10 cellular contexts compared by ENCODE assay signal in genomic region chr7:155300641-155301452, GRCh38. TPM values are rescaled to one million over a fixed set of nuclear protein-coding genes. Genes with fewer than 3 reads are reported as not detected.
DNase-seq lines count a peak whose midpoint lies in the region; ATAC-seq, FAIRE-seq and TF ChIP-seq lines count a peak whose summit lies in the region.
"Had no signal": no experiment of that assay in that cellular context is flagged by ENCODE, and none has a peak within 500 bp of the region (broad histone marks: within the 10 kb centered on the region; RNA-seq: fewer than 3 reads in every experiment).

No MANE protein-coding gene starts in this region.

- H3K9me3 ChIP-seq in A549 = no peaks in the 10 kb centered on the region
- H3K9me3 ChIP-seq in HUES64 (ENCODE audit: insufficient read depth, low read depth, low read length) = no peaks in the 10 kb centered on the region
- H3K9me3 ChIP-seq in GM12878 (replicated peaks; ENCODE audit: control insufficient read depth, insufficient read depth, low read length) = no peaks in the 10 kb centered on the region
- peaks cover 0 to 4% of the 10 kb centered on the region in 2 donors for H3K9me3 ChIP-seq in lung (ENCODE audit: control insufficient read depth in 2 of 2, insufficient read depth in 1 of 2, low read length in 1 of 2)

- RAD21 ChIA-PET in GM12878 (lab: Charles Lee; ENCODE audit: unreplicated experiment) = interaction anchor here (0.9 to 2.0 kb wide), 2 partner anchors 44 to 95 kb away, joined by 3 to 4 read pairs; no protein-coding TSS in a partner anchor

- DNase-seq in A549 (ENCODE audit: low read depth in 1 of 2, low spot score in 1 of 2) (no peak), GM12878 (ENCODE audit: low read depth, low spot score) (no peak), lung (ENCODE audit: low spot score) (no peak), HuH-7 (ENCODE audit: low spot score) (no peak), D721Med (ENCODE audit: insufficient read length, low spot score) (no peak)
- DNase-seq: DMS 273 treated with DMSO at 0.1 percent for 48 hours, NCI-H1092 had no signal

- in situ Hi-C loops in GM12878 (cut with MboI) = no loop called here

- no peak overlapping the region for H3K27ac ChIP-seq in A549
- H3K27ac ChIP-seq in HUES64 (ENCODE audit: low read depth, low read length) = no peak overlapping the region
- H3K27ac ChIP-seq in GM12878 (ENCODE audit: control insufficient read depth, insufficient read depth) = 0 out of 2 replicates have a peak overlapping the region, but pooled peaks have one; percentile 63
- H3K27ac ChIP-seq in lung (ENCODE audit: low read depth in 1 of 2, low read length in 1 of 2) = peak overlapping the region in 1 of 2 donors; percentile 46

- H3K4me1 ChIP-seq in A549 = peaks cover 23% of the 10 kb centered on the region
- peaks cover 26% of the 10 kb centered on the region for H3K4me1 ChIP-seq in HUES64 (ENCODE audit: insufficient read depth, low read length)
- H3K4me1 ChIP-seq in GM12878 (ENCODE audit: control insufficient read depth, insufficient read depth, low read length) = peaks cover 6% of the 10 kb centered on the region
- H3K4me1 ChIP-seq in lung (ENCODE audit: control insufficient read depth in 2 of 2, insufficient read depth in 2 of 2, low read length in 2 of 2) = peaks cover 5 to 14% of the 10 kb centered on the region in 2 donors

- TF ChIP-seq POLR2A in A549 (IDR thresholded peaks at IDR 0.05; ENCODE audit: low read length) = no peak
- TF ChIP-seq POLR2A in GM12878 (IDR thresholded peaks at IDR 0.05; ENCODE audit: low read depth, low read length) = peak; percentile 56

- H3K79me2 ChIP-seq in GM12878 (ENCODE audit: control insufficient read depth, insufficient read depth, low read length) = peaks cover 58% of the 10 kb centered on the region

- H3K4me3 ChIP-seq in A549 (no peak overlapping the region), HUES64 (ENCODE audit: low read length) (peak overlapping the region; percentile 68; the same call in 1 of the 2 replicates), GM12878 (peak overlapping the region; percentile 94), lung (peak overlapping the region; percentile 22)

- WGBS in A549 (ENCODE audit: missing lambda C conversion rate) = 69% methylated on average over 11 of the region's 11 CpGs
- WGBS in HUES64 = 92% methylated on average over 11 of the region's 11 CpGs
- WGBS in GM12878 (ENCODE audit: insufficient coverage, insufficient replicate concordance, low lambda C conversion rate, missing lambda C conversion rate) = 55% methylated on average over 10 of the region's 11 CpGs
- 59 to 78% methylated on average over 11 of the region's 11 CpGs for WGBS in lung, 2 donors

- POLR2A ChIA-PET in A549 (lab: Yijun Ruan, JAX) (no interaction called here), GM12878 (lab: Charles Lee) (no interaction called here)

- peak overlapping the region; percentile 99; the same call in 1 of the 3 replicates for H3K4me2 ChIP-seq in A549
- peak overlapping the region; percentile 88 for H3K4me2 ChIP-seq in GM12878 (ENCODE audit: control insufficient read depth, insufficient read depth)

- H3K36me3 ChIP-seq in HUES64 (ENCODE audit: insufficient read depth, low read length) = peaks cover 64% of the 10 kb centered on the region
- peaks cover 10 to 31% of the 10 kb centered on the region in 2 experiments for H3K36me3 ChIP-seq in GM12878 (ENCODE audit: control insufficient read depth in 2 of 2, insufficient read depth in 2 of 2, low read length in 1 of 2)
- peaks cover 0 to 14% of the 10 kb centered on the region in 2 donors for H3K36me3 ChIP-seq in lung (ENCODE audit: control insufficient read depth in 2 of 2, insufficient read depth in 2 of 2, low read length in 2 of 2)

- TF ChIP-seq EP300 in A549 (IDR thresholded peaks at IDR 0.05) (no peak), GM12878 (IDR thresholded peaks at IDR 0.05; ENCODE audit: borderline replicate concordance in 1 of 2, control insufficient read depth in 1 of 2, low read depth in 2 of 2, low read length in 2 of 2) (no peak)

- H2AFZ ChIP-seq in GM12878 (ENCODE audit: control insufficient read depth, low read depth, low read length) = no peak overlapping the region

- H4K20me1 ChIP-seq in GM12878 (ENCODE audit: control insufficient read depth, insufficient read depth) = peaks cover 4% of the 10 kb centered on the region; the same call in 1 of the 2 replicates

- TF ChIP-seq RAD21 in A549 (conservative IDR thresholded peaks at IDR 0.05 in 1 of 2, IDR thresholded peaks at IDR 0.05 in 1 of 2) (no peak), GM12878 (IDR thresholded peaks at IDR 0.05; ENCODE audit: insufficient read depth, low read depth, low read length) (no peak)

- CTCF ChIA-PET in A549 (lab: Yijun Ruan, JAX) = interaction anchor here (1.3 to 3.5 kb wide), 2 partner anchors 44 to 374 kb away, joined by 3 to 15 read pairs; no protein-coding TSS in a partner anchor
- CTCF ChIA-PET in GM12878 (lab: Yijun Ruan, JAX) = interaction anchor here (1.1 to 2.5 kb wide), 4 partner anchors 12 to 373 kb away, joined by 3 to 23 read pairs (median 5); no protein-coding TSS in a partner anchor

- H3K9ac ChIP-seq in HUES64 (ENCODE audit: low read depth, low read length) (no peak overlapping the region), GM12878 (ENCODE audit: control insufficient read depth, insufficient read depth, low read length) (peak overlapping the region; percentile 58)

- no TSS peak for BruUV-seq in GM12878 (replicated peaks; lab: Mats Ljungman, UMichigan)

- no peak for TF ChIP-seq CTCF in A549 (IDR thresholded peaks at IDR 0.05)
- no peak for TF ChIP-seq CTCF in GM12878 (IDR thresholded peaks at IDR 0.05 in 2 of 3, conservative IDR thresholded peaks at IDR 0.05 in 1 of 3; ENCODE audit: control insufficient read depth in 2 of 3, extremely low read depth in 1 of 3, insufficient read depth in 1 of 3, low read depth in 3 of 3, low read length in 3 of 3)
- no peak for TF ChIP-seq CTCF in lung (IDR thresholded peaks at IDR 0.05; ENCODE audit: control extremely low read depth, extremely low read depth)
- TF ChIP-seq CTCF in D721Med (IDR thresholded peaks at IDR 0.05; ENCODE audit: insufficient read depth, missing control alignments) = no peak

- ATAC-seq in A549 (no peak), GM12878 (no peak), lung (ENCODE audit: insufficient read depth, low FRiP score) (no peak), GM18511 (IDR thresholded peaks at IDR 0.05; ENCODE audit: unreplicated experiment) (no peak), GM18909 (IDR thresholded peaks at IDR 0.05; ENCODE audit: poor library complexity, unreplicated experiment) (no peak)

- SMC1A ChIA-PET in GM12878 (lab: Charles Lee; ENCODE audit: uncharacterized antibody, unreplicated experiment) = interaction anchor here (0.7 to 1.8 kb wide), 6 partner anchors 44 to 373 kb away, joined by 3 to 4 read pairs (median 4); no protein-coding TSS in a partner anchor

- H3K27me3 ChIP-seq in HUES64 (ENCODE audit: insufficient read depth, low read length) = no peaks in the 10 kb centered on the region
- no peaks in the 10 kb centered on the region for H3K27me3 ChIP-seq in GM12878 (replicated peaks in 1 of 2; ENCODE audit: control insufficient read depth in 2 of 2, insufficient read depth in 2 of 2, low read length in 1 of 2)
- no peaks in the 10 kb centered on the region for H3K27me3 ChIP-seq in lung (ENCODE audit: control insufficient read depth, insufficient read depth)

- intact Hi-C loops in GM12878 (cut with micrococcal nuclease; ENCODE audit: unreplicated experiment) = no loop called here

- no peak for FAIRE-seq in A549 (lab: Jason Lieb, UNC)
- FAIRE-seq in GM12878 (lab: Jason Lieb, UNC) = no peak
- FAIRE-seq in D721Med (lab: Jason Lieb, UNC) = no peak

TF ChIP-seq in A549, 52 proteins besides CTCF, POLR2A, EP300 and RAD21 (continues in another document):
- TF ChIP-seq ZSCAN20 (CRISPR knock-in tag; IDR thresholded peaks at IDR 0.05) (no peak), HDAC2 (IDR thresholded peaks at IDR 0.05) (no peak), CEBPB (IDR thresholded peaks at IDR 0.05) (no peak), HOXA7 (CRISPR knock-in tag; IDR thresholded peaks at IDR 0.05) (no peak), MAX (IDR thresholded peaks at IDR 0.05) (no peak)

RNA-seq across cellular contexts. Expression of gene INSIG1, which starts 3.2 kb away (rescaled TPM):
- polyA plus RNA-seq in A549 (2011; rRNA removed) (19.7 and 19.9 TPM in 2 replicates), A549 (2017; fragmentation: RNase III; extraction: RNeasy Plus Mini Kit Qiagen cat#74134 plus additional on column Dnase treatment) (13.7 to 33.4 TPM (median 27.6 TPM) in 3 replicates), GM12878 (2011; rRNA removed) (168 and 196 TPM in 2 replicates), GM12878 (2014; fragmentation: Illumina TruSeq; extraction: Trizol) (85.2 and 108 TPM in 2 replicates), GM12878 (2014; fragmentation: Nextera tagmentation; extraction: Ambion mirVana) (10 to 100 TPM; 29.6 to 43.4 TPM), GM12878 (2014; rRNA removed) (128 and 136 TPM in 2 replicates), GM12878 (2016; fragmentation: Nextera tagmentation; extraction: Ambion mirVana) (10 to 100 TPM; 65.6 to 66.1 TPM), lung (100 to 1,000 TPM in 1 of 2 donors, 10 to 100 TPM in 1; 54.2 to 115 TPM)
- 13.6 and 19.4 TPM in 2 replicates for polyA plus RNA-seq in A549 (2012; cell fraction: cytosol; rRNA removed)
- polyA plus RNA-seq in A549 (2012; cell fraction: nucleus; rRNA removed) = 14.5 and 16.9 TPM in 2 replicates
- polyA minus RNA-seq in A549 (2011; rRNA and poly(A)+ RNA removed) = 15.4 and 20.0 TPM in 2 replicates
- polyA plus RNA-seq in HUES64 (2013, experiment 1 of 2) = 60.7 TPM
- 68.7 TPM for polyA plus RNA-seq in HUES64 (2013, experiment 2 of 2)
- 159 and 167 TPM in 2 replicates for total RNA-seq in GM12878 (2013; cell fraction: nucleolus; rRNA removed)
- total RNA-seq in GM12878 (2014; rRNA removed) (156 and 187 TPM in 2 replicates), GM12878 (2014; rRNA removed; fragmentation: Illumina TruSeq; extraction: Trizol) (97.0 and 103 TPM in 2 replicates), GM12878 (2021) (119 and 131 TPM in 2 replicates), lung (100 to 1,000 TPM; 124 to 264 TPM)
- polyA plus RNA-seq in GM12878 (2011; ENCODE audit: low read depth) = 66.1 TPM
- 155 and 156 TPM in 2 replicates for polyA plus RNA-seq in GM12878 (2011; cell fraction: cytosol; rRNA removed)
- polyA plus RNA-seq in GM12878 (2011; cell fraction: nucleus; rRNA removed) = 92.5 and 100 TPM in 2 replicates
- 82.7 and 115 TPM in 2 replicates for polyA plus RNA-seq in GM12878 (2012)
- 146 and 169 TPM in 2 replicates for polyA minus RNA-seq in GM12878 (2011; rRNA and poly(A)+ RNA removed)
- 78.2 and 84.5 TPM in 2 replicates for polyA minus RNA-seq in GM12878 (2011; cell fraction: cytosol; rRNA and poly(A)+ RNA removed)
- 115 and 158 TPM in 2 replicates for polyA minus RNA-seq in GM12878 (2011; cell fraction: nucleus; rRNA and poly(A)+ RNA removed)

Comparison
In these comparisons a context has a peak if more than half of its experiments do, and no peak if none do; other contexts are left out.
1. Of the 24 proteins assayed by ChIP-seq in both GM12878 and A549: peak only in GM12878: BHLHE40, POLR2A and USF2; only in A549: none; in both: none; in neither: 21.